ENCODE assay signal across 8 cellular contexts in the genomic region with DNA sequence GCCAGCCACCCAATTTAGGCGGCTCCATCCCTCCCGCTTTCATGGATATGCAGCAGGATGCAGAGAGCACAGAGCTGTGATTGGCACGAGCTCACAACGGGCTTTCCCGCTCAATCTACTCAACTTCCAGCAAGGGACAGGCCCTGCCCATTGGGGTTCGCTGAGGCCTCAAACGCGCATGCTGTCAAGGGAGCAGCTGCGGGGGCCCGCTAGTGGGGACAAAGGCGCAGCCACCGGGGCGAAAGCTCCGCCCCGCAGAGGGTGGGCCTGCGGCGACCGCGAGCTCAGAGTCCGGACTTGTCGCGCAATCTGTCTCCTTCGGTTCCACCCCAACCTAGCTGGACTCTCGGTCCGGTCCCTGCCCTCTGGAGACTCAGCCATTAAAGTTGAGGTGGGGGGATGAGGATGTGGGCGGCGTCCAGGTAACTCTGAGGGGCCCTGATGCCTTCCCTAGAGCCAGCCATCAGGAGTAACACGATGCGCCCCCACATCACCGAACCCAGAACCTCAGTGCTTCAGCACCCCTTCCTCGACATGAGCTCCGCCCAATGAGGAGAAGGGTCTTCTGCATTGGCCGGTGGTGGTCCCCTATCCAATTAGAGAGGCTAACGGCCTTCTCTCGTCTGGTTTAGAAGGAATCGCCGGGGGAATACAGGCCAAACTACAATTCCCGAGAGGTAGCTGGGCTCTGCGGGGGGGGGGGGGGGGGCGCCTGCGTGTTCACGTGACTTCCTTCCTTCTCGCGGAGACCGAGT.
A peak's percentile ranks its signal among the peaks of the same experiment; 100 is the strongest.
DNase-seq lines count a peak whose midpoint lies in the region; ATAC-seq lines count a peak whose summit lies in the region.

No MANE protein-coding gene starts in this region.

- H3K27me3 ChIP-seq in neuron (ENCODE audit: insufficient read depth, low read length), result no peaks in the 10 kb centered on the region

- DNase-seq in DMS79 (lab: John Stamatoyannopoulos, UW) (peak; percentile 84), KBM-7 (peak; percentile 88), SHP77 (lab: John Stamatoyannopoulos, UW) (peak; percentile 92 to 93), foreskin melanocyte (peak; percentile 86), substantia nigra (lab: John Stamatoyannopoulos, UW) (peak; percentile 65 to 98 (median 90))
- DNase-seq in activated gamma-delta T cell treated with anti-CD3 and anti-CD28 coated beads, Interleukin-2, amount 50 U/mL, for 16 hours (ENCODE audit: low read depth), result peak; percentile 75

- in situ Hi-C loops in KBM-7 (cut with MboI; ENCODE audit: low pct_unique_long_range_greater_than_20kb, low sequenced_read_pairs), result no loop called here

- H2AFZ ChIP-seq in neuron (ENCODE audit: low read depth, low read length), result peak overlapping the region; percentile 3

- no peaks in the 10 kb centered on the region for H3K9me3 ChIP-seq in neuron (ENCODE audit: low read length)

- peak overlapping the region; percentile 64 for H3K4me3 ChIP-seq in neuron (ENCODE audit: low read length)

- peak; percentile 54 for ATAC-seq in GM21576 (IDR thresholded peaks at IDR 0.05; ENCODE audit: unreplicated experiment)

- peaks cover 22% of the 10 kb centered on the region for H3K4me1 ChIP-seq in neuron (ENCODE audit: insufficient read depth, low read length)

- H3K36me3 ChIP-seq in neuron (ENCODE audit: insufficient read depth, low read length), result no peaks in the 10 kb centered on the region

- peak overlapping the region; percentile 100 for H3K27ac ChIP-seq in substantia nigra (ENCODE audit: low read depth, low read length, poor library complexity, severe bottlenecking)

Comparison
In these comparisons a context has a peak if more than half of its experiments do, and no peak if none do; other contexts are left out.
1. Peak in every context shown above with its lines: DNase-seq, ATAC-seq, H3K4me3 ChIP-seq and H3K27ac ChIP-seq.